ENCODE assay signal across 11 cellular contexts in the genomic region with DNA sequence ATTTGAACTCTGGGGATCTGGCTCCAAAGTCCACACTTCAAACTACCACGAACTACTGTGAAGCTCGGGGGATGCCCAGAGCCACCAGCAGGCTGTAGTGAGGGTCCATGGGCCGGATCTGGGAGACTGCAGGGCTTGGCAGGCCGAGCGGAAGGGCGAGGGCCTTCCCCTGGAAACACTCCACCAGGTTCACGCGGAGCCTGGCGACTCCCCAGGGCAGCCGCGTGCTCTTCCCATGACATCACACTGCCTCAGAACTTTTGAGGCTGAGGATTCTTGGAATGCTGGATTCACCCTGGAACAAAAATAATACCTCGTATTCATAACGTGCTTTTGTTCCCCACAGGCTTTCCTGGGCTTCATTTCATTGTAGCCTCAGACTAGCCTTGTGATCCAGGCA.
A peak's percentile ranks its signal among the peaks of the same experiment; 100 is the strongest.
DNase-seq lines count a peak whose midpoint lies in the region; ATAC-seq and TF ChIP-seq lines count a peak whose summit lies in the region.
"Had no signal": no experiment of that assay in that cellular context is flagged by ENCODE, and none has a peak within 500 bp of the region (broad histone marks: within the 10 kb centered on the region; RNA-seq: fewer than 3 reads in every experiment).

No MANE protein-coding gene starts in this region.

- H3K36me3 ChIP-seq in GM23248 (ENCODE audit: low read depth) (no peaks in the 10 kb centered on the region), subcutaneous abdominal adipose tissue (ENCODE audit: control insufficient read depth in 5 of 5, insufficient read depth in 5 of 5, low read length in 5 of 5) (peaks cover 0 to 4% (median 0%) of the 10 kb centered on the region in 5 donors)
- H3K36me3 ChIP-seq in CD8-positive, alpha-beta T cell (ENCODE audit: insufficient read depth, low read length): no peaks in the 10 kb centered on the region

- in situ Hi-C loops in GM23248 (cut with MboI): loop anchor here (10.0 to 25.0 kb wide), 2 partner anchors 55 to 188 kb away; no protein-coding TSS in a partner anchor

- H3K27ac ChIP-seq in GM23248 (peak overlapping the region; percentile 93), subcutaneous abdominal adipose tissue (ENCODE audit: low read depth, low read length) (peak overlapping the region; percentile 94)
- no peak overlapping the region for H3K27ac ChIP-seq in CD8-positive, alpha-beta T cell (ENCODE audit: low read depth, low read length)

- H2AFZ ChIP-seq in GM23248: no peak overlapping the region

- H3K27ac Mint-ChIP-seq in CD8-positive, alpha-beta T cell: no peak overlapping the region
- H3K27ac Mint-ChIP-seq: dendritic cell treated with granulocyte-macrophage colony-stimulating factor and Interleukin-4, amounts not matched to agents 40 ng/mL and 50 ng/mL, for 4 days had no signal

- CTCF ChIA-PET in CD8-positive, alpha-beta T cell (lab: Charles Lee): no interaction called here

- DNase-seq in GM23248 (peak; percentile 92), epithelial cell of esophagus (ENCODE audit: low read depth) (peak; percentile 32), left kidney (ENCODE audit: low read depth, low spot score) (peak; percentile 35), HCEC 1CT (no peak)
- no peak for DNase-seq in CD8-positive, alpha-beta T cell
- DNase-seq: Calu3, nucleus accumbens had no signal

- no peaks in the 10 kb centered on the region for H3K27me3 Mint-ChIP-seq in CD8-positive, alpha-beta T cell (ENCODE audit: low read depth)
- H3K27me3 Mint-ChIP-seq: dendritic cell treated with granulocyte-macrophage colony-stimulating factor and Interleukin-4, amounts not matched to agents 40 ng/mL and 50 ng/mL, for 4 days had no signal

- H3K4me3 ChIP-seq in GM23248 (no peak overlapping the region; the same call in 1 of the 2 replicates), epithelial cell of esophagus (ENCODE audit: low read length) (no peak overlapping the region), subcutaneous abdominal adipose tissue (ENCODE audit: low read depth in 1 of 5, low read length in 5 of 5) (no peak overlapping the region)
- no peak overlapping the region for H3K4me3 ChIP-seq in CD8-positive, alpha-beta T cell (ENCODE audit: low read depth, low read length)

- H3K9me2 ChIP-seq in GM23248 (ENCODE audit: insufficient read depth): no peaks in the 10 kb centered on the region

- no peaks in the 10 kb centered on the region for H3K4me1 Mint-ChIP-seq in CD8-positive, alpha-beta T cell (ENCODE audit: low read depth)

- no peaks in the 10 kb centered on the region for H3K9me3 Mint-ChIP-seq in CD8-positive, alpha-beta T cell
- H3K9me3 Mint-ChIP-seq: dendritic cell treated with granulocyte-macrophage colony-stimulating factor and Interleukin-4, amounts not matched to agents 40 ng/mL and 50 ng/mL, for 4 days had no signal

- peaks cover 12% of the 10 kb centered on the region for H3F3A ChIP-seq in GM23248 (ENCODE audit: insufficient read depth)

- no peak overlapping the region for H3K4me3 Mint-ChIP-seq in CD8-positive, alpha-beta T cell
- H3K4me3 Mint-ChIP-seq: dendritic cell treated with granulocyte-macrophage colony-stimulating factor and Interleukin-4, amounts not matched to agents 40 ng/mL and 50 ng/mL, for 4 days had no signal

- intact Hi-C loops in CD8-positive, alpha-beta T cell (cut with DNase I, micrococcal nuclease): no loop called here

- H3K79me2 ChIP-seq in GM23248 (ENCODE audit: insufficient read depth): peaks cover 15% of the 10 kb centered on the region; the same call in 1 of the 2 replicates

- H3K4me2 ChIP-seq in GM23248 (ENCODE audit: unreplicated experiment): peak overlapping the region; percentile 49

- no peaks in the 10 kb centered on the region for H3K9me3 ChIP-seq in GM23248 (ENCODE audit: low read depth)
- no peaks in the 10 kb centered on the region for H3K9me3 ChIP-seq in subcutaneous abdominal adipose tissue (ENCODE audit: control insufficient read depth in 5 of 5, low read length in 5 of 5)
- H3K9me3 ChIP-seq in CD8-positive, alpha-beta T cell (ENCODE audit: low read length): no peaks in the 10 kb centered on the region

- H3K9ac ChIP-seq in GM23248 (peak overlapping the region; percentile 76), subcutaneous abdominal adipose tissue (ENCODE audit: low read length in 5 of 5) (peak overlapping the region in 3 of 5 donors; percentile 18 to 57 (median 30))

- peaks cover 28% of the 10 kb centered on the region for H3K4me1 ChIP-seq in GM23248 (ENCODE audit: insufficient read depth)
- H3K4me1 ChIP-seq in subcutaneous abdominal adipose tissue (ENCODE audit: control insufficient read depth in 5 of 5, insufficient read depth in 5 of 5, low read length in 5 of 5): peaks cover 2 to 54% (median 39%) of the 10 kb centered on the region in 5 donors
- H3K4me1 ChIP-seq in CD8-positive, alpha-beta T cell (ENCODE audit: insufficient read depth, low read length): no peaks in the 10 kb centered on the region

- H3K27me3 ChIP-seq in GM23248 (replicated peaks; ENCODE audit: insufficient read depth) (no peaks in the 10 kb centered on the region), subcutaneous abdominal adipose tissue (ENCODE audit: control insufficient read depth in 5 of 5, insufficient read depth in 4 of 5, low read length in 5 of 5) (no peaks in the 10 kb centered on the region)
- H3K27me3 ChIP-seq in CD8-positive, alpha-beta T cell (ENCODE audit: insufficient read depth, low read length): no peaks in the 10 kb centered on the region

- H4K20me1 ChIP-seq in GM23248 (ENCODE audit: insufficient read depth): no peaks in the 10 kb centered on the region

- POLR2A ChIA-PET in CD8-positive, alpha-beta T cell (lab: Charles Lee): no interaction called here

- ATAC-seq in HG03135 (IDR thresholded peaks at IDR 0.05; ENCODE audit: unreplicated experiment): no peak
- no peak for ATAC-seq in GM19395 (IDR thresholded peaks at IDR 0.05; ENCODE audit: unreplicated experiment)
- no peak for ATAC-seq in CD8-positive, alpha-beta T cell

- no peaks in the 10 kb centered on the region for H3K36me3 Mint-ChIP-seq in CD8-positive, alpha-beta T cell

- TF ChIP-seq CTCF in epithelial cell of esophagus (IDR thresholded peaks at IDR 0.05; ENCODE audit: insufficient read depth, low read depth, low read length, missing control alignments): no peak
- TF ChIP-seq CTCF in CD8-positive, alpha-beta T cell (IDR thresholded peaks at IDR 0.05): no peak

- 15 to 17% methylated on average over 13 of the region's 13 CpGs for WGBS in GM23248 (ENCODE audit: low coverage in 1 of 2, low lambda C conversion rate in 2 of 2, missing lambda C conversion rate in 2 of 2), 2 experiments

Comparison
In these comparisons a context has a peak if more than half of its experiments do, and no peak if none do; other contexts are left out.
1. DNase-seq: peak in GM23248 (single experiment), epithelial cell of esophagus (single experiment) and left kidney (single experiment); none in HCEC 1CT (single experiment) and CD8-positive, alpha-beta T cell (0 of 7).